ENCODE assay signal across 13 cellular contexts in the genomic region with DNA sequence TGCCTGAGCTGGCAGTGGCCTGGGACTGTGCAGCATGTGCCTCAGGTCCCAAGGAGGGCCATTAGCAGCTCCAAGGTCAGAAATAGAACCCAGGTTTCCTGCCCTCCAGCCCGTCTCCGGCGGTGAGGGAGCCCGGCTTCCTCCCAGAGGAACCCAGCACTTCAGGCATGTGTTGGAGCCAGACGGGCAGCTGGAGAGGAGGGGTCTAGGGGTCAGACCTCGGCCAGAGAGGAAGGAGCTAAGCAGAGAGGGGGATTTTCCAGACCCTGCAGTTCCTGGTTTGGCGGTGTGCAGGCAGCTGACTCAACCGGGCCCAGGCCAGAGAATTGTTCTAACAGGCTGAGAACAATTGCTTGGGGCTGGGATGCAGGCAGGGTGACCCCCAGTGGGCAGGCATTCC. TPM values are rescaled to one million over a fixed set of nuclear protein-coding genes. Genes with fewer than 3 reads are reported as not detected.
DNase-seq lines count a peak whose midpoint lies in the region; ATAC-seq, FAIRE-seq and TF ChIP-seq lines count a peak whose summit lies in the region.
"Had no signal": no experiment of that assay in that cellular context is flagged by ENCODE, and none has a peak within 500 bp of the region (broad histone marks: within the 10 kb centered on the region; RNA-seq: fewer than 3 reads in every experiment).

No MANE protein-coding gene starts in this region.

- no peak for FAIRE-seq in frontal cortex (lab: Jason Lieb, UNC)

- H3K27ac ChIP-seq in RWPE2 (ENCODE audit: poor library complexity, severe bottlenecking) (no peak overlapping the region), esophagus muscularis mucosa (replicated peaks in 1 of 4) (peak overlapping the region; percentile 93 to 99 (median 98)), mucosa of rectum (ENCODE audit: low read depth in 2 of 2, low read length in 2 of 2) (peak overlapping the region; percentile 37 to 61), stomach smooth muscle (ENCODE audit: low read length) (peak overlapping the region; percentile 85)
- no peak overlapping the region for H3K27ac ChIP-seq in CD8-positive, alpha-beta T cell (ENCODE audit: low read depth, low read length)
- H3K27ac ChIP-seq: SK-N-MC, WERI-Rb-1 had no signal

- no peak overlapping the region for H3K4me3 ChIP-seq in RWPE2 (ENCODE audit: severe bottlenecking)
- H3K4me3 ChIP-seq in esophagus muscularis mucosa: no peak overlapping the region
- H3K4me3 ChIP-seq in mucosa of rectum (ENCODE audit: low read length in 2 of 2): no peak overlapping the region
- no peak overlapping the region for H3K4me3 ChIP-seq in stomach smooth muscle (ENCODE audit: low read length in 2 of 2)
- no peak overlapping the region for H3K4me3 ChIP-seq in CD8-positive, alpha-beta T cell (ENCODE audit: low read depth, low read length)
- H3K4me3 ChIP-seq: SK-N-MC had no signal

- no peaks in the 10 kb centered on the region for H3K4me1 Mint-ChIP-seq in CD8-positive, alpha-beta T cell (ENCODE audit: low read depth)
- H3K4me1 Mint-ChIP-seq: B cell had no signal

- H3K9me3 ChIP-seq in RWPE2 (ENCODE audit: severe bottlenecking): no peaks in the 10 kb centered on the region
- no peaks in the 10 kb centered on the region for H3K9me3 ChIP-seq in esophagus muscularis mucosa
- H3K9me3 ChIP-seq in mucosa of rectum (ENCODE audit: control insufficient read depth in 2 of 2, low read length in 2 of 2): no peaks in the 10 kb centered on the region
- no peaks in the 10 kb centered on the region for H3K9me3 ChIP-seq in stomach smooth muscle (ENCODE audit: control insufficient read depth in 2 of 2, low read length in 2 of 2)
- H3K9me3 ChIP-seq in CD8-positive, alpha-beta T cell (ENCODE audit: low read length): no peaks in the 10 kb centered on the region

- H3K9me3 Mint-ChIP-seq in CD8-positive, alpha-beta T cell: no peaks in the 10 kb centered on the region

- no peak for TF ChIP-seq EP300 in esophagus muscularis mucosa (IDR thresholded peaks at IDR 0.05)

- no peaks in the 10 kb centered on the region for H3K27me3 Mint-ChIP-seq in CD8-positive, alpha-beta T cell (ENCODE audit: low read depth)

- DNase-seq in RWPE2 (ENCODE audit: low spot score) (peak; percentile 42), esophagus muscularis mucosa (ENCODE audit: extremely low spot score) (no peak), frontal cortex (ENCODE audit: low spot score in 2 of 2) (no peak), amygdala (lab: John Stamatoyannopoulos, UW) (no peak), HuH-7 (ENCODE audit: low spot score) (no peak)
- no peak for DNase-seq in CD8-positive, alpha-beta T cell
- DNase-seq: KG1, NCI-H82, WERI-Rb-1 had no signal

- 14% methylated on average over 6 of the region's 8 CpGs for WGBS in esophagus muscularis mucosa

- POLR2A ChIA-PET in CD8-positive, alpha-beta T cell (lab: Charles Lee): no interaction called here

- CTCF ChIA-PET in CD8-positive, alpha-beta T cell (lab: Charles Lee): no interaction called here

- H3K9ac ChIP-seq in mucosa of rectum (ENCODE audit: low read depth in 1 of 2, low read length in 2 of 2) (no peak overlapping the region), stomach smooth muscle (ENCODE audit: low read length in 2 of 2) (peak overlapping the region in 1 of 2 donors; percentile 21)

- H3K36me3 ChIP-seq in RWPE2 (ENCODE audit: low read depth): peaks cover 9% of the 10 kb centered on the region; the same call in 1 of the 2 replicates
- H3K36me3 ChIP-seq in esophagus muscularis mucosa: peaks cover 0 to 23% (median 15%) of the 10 kb centered on the region in 4 donors
- H3K36me3 ChIP-seq in mucosa of rectum (ENCODE audit: control insufficient read depth in 2 of 2, insufficient read depth in 2 of 2, low read length in 2 of 2): peaks cover 7 to 12% of the 10 kb centered on the region in 2 donors
- H3K36me3 ChIP-seq in stomach smooth muscle (ENCODE audit: control insufficient read depth in 2 of 2, insufficient read depth in 2 of 2, low read length in 2 of 2): peaks cover 10 to 27% of the 10 kb centered on the region in 2 donors
- H3K36me3 ChIP-seq in CD8-positive, alpha-beta T cell (ENCODE audit: insufficient read depth, low read length): no peaks in the 10 kb centered on the region
- H3K36me3 ChIP-seq: WERI-Rb-1 had no signal

- no peak overlapping the region for H3K4me3 Mint-ChIP-seq in CD8-positive, alpha-beta T cell
- H3K4me3 Mint-ChIP-seq: B cell had no signal

- H3K27me3 ChIP-seq in RWPE2 (ENCODE audit: insufficient read depth, poor library complexity, severe bottlenecking) (no peaks in the 10 kb centered on the region), esophagus muscularis mucosa (no peaks in the 10 kb centered on the region), mucosa of rectum (ENCODE audit: control insufficient read depth in 2 of 2, insufficient read depth in 2 of 2, low read length in 2 of 2) (no peaks in the 10 kb centered on the region), stomach smooth muscle (ENCODE audit: control insufficient read depth in 1 of 2, insufficient read depth in 2 of 2, low read length in 2 of 2) (no peaks in the 10 kb centered on the region)
- H3K27me3 ChIP-seq in CD8-positive, alpha-beta T cell (ENCODE audit: insufficient read depth, low read length): no peaks in the 10 kb centered on the region

- intact Hi-C loops in esophagus muscularis mucosa (cut with DNase I): loop anchor here (5.0 kb wide), 1 partner anchor 37 kb away; the partner anchor contains the start of gene HSPG2
- intact Hi-C loops in CD8-positive, alpha-beta T cell (cut with DNase I, micrococcal nuclease): no loop called here

- H3K27ac Mint-ChIP-seq in CD8-positive, alpha-beta T cell: no peak overlapping the region
- H3K27ac Mint-ChIP-seq: B cell had no signal

- H3K36me3 Mint-ChIP-seq in CD8-positive, alpha-beta T cell: no peaks in the 10 kb centered on the region

- TF ChIP-seq CTCF in RWPE2 (IDR thresholded peaks at IDR 0.05; ENCODE audit: poor library complexity, severe bottlenecking) (no peak), esophagus muscularis mucosa (IDR thresholded peaks at IDR 0.05) (no peak)
- no peak for TF ChIP-seq CTCF in CD8-positive, alpha-beta T cell (IDR thresholded peaks at IDR 0.05)

- no peak for ATAC-seq in RWPE2 (ENCODE audit: low read depth)
- no peak for ATAC-seq in CD8-positive, alpha-beta T cell

- H3K4me1 ChIP-seq in RWPE2 (ENCODE audit: insufficient read depth, poor library complexity, severe bottlenecking) (peaks cover 5% of the 10 kb centered on the region), esophagus muscularis mucosa (peaks cover 100% of the 10 kb centered on the region in 4 donors), mucosa of rectum (ENCODE audit: control insufficient read depth in 2 of 2, insufficient read depth in 2 of 2, low read length in 2 of 2) (peaks cover 82 to 87% of the 10 kb centered on the region in 2 donors), stomach smooth muscle (ENCODE audit: control insufficient read depth, insufficient read depth, low read length) (peaks cover 97% of the 10 kb centered on the region)
- H3K4me1 ChIP-seq in CD8-positive, alpha-beta T cell (ENCODE audit: insufficient read depth, low read length): peaks cover 10% of the 10 kb centered on the region

- TF ChIP-seq POLR2A in esophagus muscularis mucosa (IDR thresholded peaks at IDR 0.05; ENCODE audit: low read depth): no peak

RNA-seq across cellular contexts. Expression of gene HSPG2, which starts 37.1 kb away (rescaled TPM):
- total RNA-seq in esophagus muscularis mucosa (1,000 to 10,000 TPM in 1 of 4 donors, 100 to 1,000 TPM in 3; 414 to 1,199 (median 595) TPM), frontal cortex (4.5 TPM)
- total RNA-seq in CD8-positive, alpha-beta T cell: 1 to 10 TPM; 3.6 to 5.1 TPM

Comparison
In these comparisons a context has a peak if more than half of its experiments do, and no peak if none do; other contexts are left out.
1. H3K27ac ChIP-seq: peak in esophagus muscularis mucosa (4 of 4), mucosa of rectum (2 of 2) and stomach smooth muscle (single experiment); none in RWPE2 (single experiment) and CD8-positive, alpha-beta T cell (single experiment).
2. RNA of gene HSPG2, which starts 37.1 kb away (total RNA-seq): 414 to 1,199 TPM in esophagus muscularis mucosa; 3.6 to 5.1 TPM in CD8-positive, alpha-beta T cell and 4.5 TPM in frontal cortex (single experiment); every median in the first group is over 10 times any median in the second.